7 cellular contexts compared by ENCODE assay signal in the genomic region with DNA sequence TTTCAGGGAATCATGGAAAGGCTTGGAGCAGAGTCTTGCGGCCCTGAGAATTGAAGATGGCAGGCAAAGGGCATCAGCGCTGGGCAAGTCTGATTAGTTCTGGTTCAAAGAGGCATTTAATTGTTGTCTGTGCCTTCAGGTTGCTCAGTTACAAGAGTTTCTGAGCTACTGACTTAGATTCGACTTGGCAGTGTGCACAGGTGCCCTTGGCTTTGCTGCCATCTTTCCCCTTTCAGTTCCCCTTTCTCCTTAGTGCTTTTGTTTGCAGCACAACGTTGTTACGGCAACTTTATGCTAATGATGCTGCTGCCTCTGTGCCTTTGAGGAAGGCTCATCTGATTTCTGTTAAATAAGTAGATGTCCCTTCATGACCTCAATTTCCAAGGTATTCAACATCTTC. TPM values are rescaled to one million over a fixed set of nuclear protein-coding genes. Genes with fewer than 3 reads are reported as not detected.
DNase-seq lines count a peak whose midpoint lies in the region; ATAC-seq and TF ChIP-seq lines count a peak whose summit lies in the region.

No MANE protein-coding gene starts in this region.

- CTCF ChIA-PET in naive thymus-derived CD4-positive, alpha-beta T cell (lab: Charles Lee), result no interaction called here

- H3K27ac Mint-ChIP-seq in naive thymus-derived CD4-positive, alpha-beta T cell, result no peak overlapping the region
- no peak overlapping the region for H3K27ac Mint-ChIP-seq in mesothelial cell of epicardium

- peaks cover 0 to 4% (median 1%) of the 10 kb centered on the region in 5 donors for H3K27me3 Mint-ChIP-seq in naive thymus-derived CD4-positive, alpha-beta T cell
- no peaks in the 10 kb centered on the region for H3K27me3 Mint-ChIP-seq in mesothelial cell of epicardium (ENCODE audit: low read depth)

- TF ChIP-seq CTCF in OCI-LY1 (IDR thresholded peaks at IDR 0.05; ENCODE audit: low read length) (no peak), mesothelial cell of epicardium (IDR thresholded peaks at IDR 0.05; ENCODE audit: unreplicated experiment) (no peak)

- intact Hi-C loops in naive thymus-derived CD4-positive, alpha-beta T cell (cut with micrococcal nuclease), result no loop called here

- peaks cover 0 to 17% (median 0%) of the 10 kb centered on the region in 5 donors for H3K36me3 Mint-ChIP-seq in naive thymus-derived CD4-positive, alpha-beta T cell
- peaks cover 1% of the 10 kb centered on the region for H3K36me3 Mint-ChIP-seq in mesothelial cell of epicardium

- no peaks in the 10 kb centered on the region for H3K79me2 ChIP-seq in OCI-LY1 (ENCODE audit: insufficient read depth, low read length)

- peaks cover 0 to 5% (median 0%) of the 10 kb centered on the region in 11 donors for H3K9me3 Mint-ChIP-seq in naive thymus-derived CD4-positive, alpha-beta T cell
- no peaks in the 10 kb centered on the region for H3K9me3 Mint-ChIP-seq in mesothelial cell of epicardium

- H3K4me1 ChIP-seq in OCI-LY1 (ENCODE audit: insufficient read depth, low read length, severe bottlenecking), result peaks cover 55% of the 10 kb centered on the region
- H3K4me1 ChIP-seq in naive thymus-derived CD4-positive, alpha-beta T cell (ENCODE audit: control insufficient read depth in 2 of 2, insufficient read depth in 2 of 2, low read length in 2 of 2), result no peaks in the 10 kb centered on the region

- peak overlapping the region; percentile 63 for H3K4me2 ChIP-seq in OCI-LY1 (ENCODE audit: low read length)

- no peaks in the 10 kb centered on the region for H3F3A ChIP-seq in OCI-LY1 (ENCODE audit: insufficient read depth, low read length)

- POLR2A ChIA-PET in naive thymus-derived CD4-positive, alpha-beta T cell (lab: Charles Lee), result no interaction called here

- H4K20me1 ChIP-seq in OCI-LY1 (ENCODE audit: insufficient read depth, low read length), result no peaks in the 10 kb centered on the region

- H3K27ac ChIP-seq in OCI-LY1 (ENCODE audit: low read depth, low read length, poor library complexity, severe bottlenecking), result peak overlapping the region; percentile 88
- no peak overlapping the region for H3K27ac ChIP-seq in naive thymus-derived CD4-positive, alpha-beta T cell (ENCODE audit: low read depth, low read length)

- no peaks in the 10 kb centered on the region for H3K9me3 ChIP-seq in OCI-LY1 (ENCODE audit: low read length)
- H3K9me3 ChIP-seq in naive thymus-derived CD4-positive, alpha-beta T cell (ENCODE audit: control insufficient read depth in 2 of 3, low read length in 3 of 3), result no peaks in the 10 kb centered on the region

- H3K9ac ChIP-seq in OCI-LY1 (ENCODE audit: low read length), result peak overlapping the region; percentile 30; the same call in 1 of the 2 replicates

- no peak for DNase-seq in naive thymus-derived CD4-positive, alpha-beta T cell
- DNase-seq in mesothelial cell of epicardium (ENCODE audit: low spot score in 2 of 2, unreplicated experiment in 2 of 2) (no peak), HT-29 (ENCODE audit: low spot score) (no peak)
- no peak for DNase-seq in activated T-cell treated with anti-CD3 and anti-CD28 coated beads, Interleukin-2, amount 50 U/mL, for 1 hour

- ATAC-seq in GM19372 (IDR thresholded peaks at IDR 0.05; ENCODE audit: low read depth, unreplicated experiment) (peak; percentile 96), HG02973 (IDR thresholded peaks at IDR 0.05; ENCODE audit: unreplicated experiment) (peak; percentile 93)
- ATAC-seq in naive thymus-derived CD4-positive, alpha-beta T cell, result peak; percentile 86

- H3K9me2 ChIP-seq in OCI-LY1 (ENCODE audit: low read depth, low read length), result no peaks in the 10 kb centered on the region

- no peak overlapping the region for H3K4me3 Mint-ChIP-seq in naive thymus-derived CD4-positive, alpha-beta T cell
- no peak overlapping the region for H3K4me3 Mint-ChIP-seq in mesothelial cell of epicardium

- no peaks in the 10 kb centered on the region for H3K27me3 ChIP-seq in OCI-LY1 (ENCODE audit: insufficient read depth, low read length)
- H3K27me3 ChIP-seq in naive thymus-derived CD4-positive, alpha-beta T cell (ENCODE audit: control insufficient read depth in 2 of 2, insufficient read depth in 2 of 2, low read length in 2 of 2), result no peaks in the 10 kb centered on the region

- H3K36me3 ChIP-seq in OCI-LY1 (ENCODE audit: insufficient read depth, low read length), result no peaks in the 10 kb centered on the region
- H3K36me3 ChIP-seq in naive thymus-derived CD4-positive, alpha-beta T cell (ENCODE audit: control insufficient read depth in 2 of 3, insufficient read depth in 3 of 3, low read length in 3 of 3), result no peaks in the 10 kb centered on the region

- H3K4me3 ChIP-seq in OCI-LY1 (ENCODE audit: low read depth, low read length, poor library complexity, severe bottlenecking), result peak overlapping the region; percentile 27
- no peak overlapping the region for H3K4me3 ChIP-seq in naive thymus-derived CD4-positive, alpha-beta T cell (ENCODE audit: low read length)

- H3K4me1 Mint-ChIP-seq in naive thymus-derived CD4-positive, alpha-beta T cell, result peaks cover 8 to 44% (median 22%) of the 10 kb centered on the region in 7 donors
- peaks cover 13% of the 10 kb centered on the region for H3K4me1 Mint-ChIP-seq in mesothelial cell of epicardium

- H2AFZ ChIP-seq in OCI-LY1 (ENCODE audit: low read length), result no peak overlapping the region

RNA-seq across cellular contexts. Expression of a gene that starts 12.5 kb away (rescaled TPM):
- 1 to 10 TPM in 2 of 5 experiments, under 1 TPM in 2, not detected in 1; 0.19 to 5.7 (median 1.1) TPM for total RNA-seq in naive thymus-derived CD4-positive, alpha-beta T cell
- under 1 TPM in 1 of 2 donors, not detected in 1; 0.11 TPM for polyA plus RNA-seq in naive thymus-derived CD4-positive, alpha-beta T cell
- total RNA-seq in mesothelial cell of epicardium, result 0.11 TPM in 1 of 3 replicates, not detected in the others
- not detected in 2 replicates for total RNA-seq in HT-29 (2014; rRNA removed; shearing (Covaris generic))

RNA-seq across cellular contexts. Expression of a gene that starts 50.8 kb away (rescaled TPM):
- total RNA-seq in naive thymus-derived CD4-positive, alpha-beta T cell, result not detected
- polyA plus RNA-seq in naive thymus-derived CD4-positive, alpha-beta T cell, result not detected
- total RNA-seq in mesothelial cell of epicardium, result 2.9 to 3.3 TPM (median 3.2 TPM) in 3 replicates
- total RNA-seq in HT-29 (2014; rRNA removed; shearing (Covaris generic)), result 1.8 and 2.6 TPM in 2 replicates
